ENCODE assay signal across 8 cellular contexts in the genomic region with DNA sequence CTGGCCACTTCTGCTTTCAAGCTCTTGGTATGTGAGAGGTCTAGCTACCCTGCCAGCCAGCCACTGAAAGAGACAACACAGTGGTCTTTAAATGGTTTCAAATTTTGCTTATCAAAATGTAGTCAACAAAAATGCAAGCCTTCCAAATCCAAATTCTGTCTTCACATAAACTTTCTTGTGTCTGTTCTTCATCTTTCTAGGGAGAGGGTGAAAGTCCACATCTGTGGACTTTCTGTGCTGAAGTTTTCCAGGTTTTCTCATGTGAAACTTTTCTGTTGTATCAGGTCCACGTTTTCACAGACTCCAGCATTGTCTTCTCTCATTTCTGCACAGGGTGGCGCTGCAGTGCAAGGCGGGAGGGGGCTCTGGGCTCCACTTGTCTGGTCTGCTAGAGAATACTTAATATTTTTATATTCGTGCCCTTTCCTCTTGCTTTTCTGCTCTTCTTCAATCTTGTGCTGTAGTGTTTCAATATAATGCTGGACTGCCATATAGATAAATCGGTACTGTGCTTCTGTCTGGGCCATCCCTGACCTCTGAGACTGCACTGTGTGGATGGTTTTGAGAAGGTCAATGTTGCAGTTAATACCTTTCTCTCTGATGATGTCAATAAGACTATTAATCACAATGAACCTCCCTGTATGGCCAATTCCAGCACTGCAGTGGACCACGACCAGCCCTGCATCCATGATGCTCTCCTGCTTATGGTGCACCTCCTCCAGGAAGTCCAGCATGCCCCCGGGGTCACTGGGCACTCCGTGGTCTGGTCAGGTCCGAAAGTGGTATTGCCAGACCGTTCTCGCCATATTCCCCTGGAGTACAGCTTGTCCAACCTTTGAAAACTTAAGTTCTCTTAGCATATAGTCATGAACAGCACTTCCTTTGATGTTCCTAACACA.
DNase-seq lines count a peak whose midpoint lies in the region; ATAC-seq and TF ChIP-seq lines count a peak whose summit lies in the region.

No MANE protein-coding gene starts in this region.

- no peaks in the 10 kb centered on the region for H3K27me3 ChIP-seq in A673 (replicated peaks; ENCODE audit: insufficient read depth, low read depth, low read length, poor library complexity)

- POLR2A ChIA-PET in A673 (lab: Charles Lee; ENCODE audit: low non-redundant PET): no interaction called here

- CTCF ChIA-PET in A673 (lab: Charles Lee): interaction anchor here (0.6 to 1.5 kb wide), 5 partner anchors 90 to 302 kb away, joined by 3 to 7 read pairs (median 4); a partner anchor contains a TSS

- H3K4me1 ChIP-seq in A673 (ENCODE audit: insufficient read depth, low read length, poor library complexity, severe bottlenecking): no peaks in the 10 kb centered on the region

- H3K4me3 ChIP-seq in A673 (ENCODE audit: low read depth, low read length, poor library complexity, severe bottlenecking): no peak overlapping the region
- H3K4me3 ChIP-seq in WI38 (ENCODE audit: low read depth, low read length): no peak overlapping the region

- intact Hi-C loops in A673 (cut with micrococcal nuclease; ENCODE audit: unreplicated experiment): loop anchor here (2.0 to 10.0 kb wide), 4 partner anchors 147 to 402 kb away; a partner anchor contains a TSS

- in situ Hi-C loops in T47D (cut with HindIII; ENCODE audit: low pct_unique_long_range_greater_than_20kb, low sequenced_read_pairs): no loop called here

- no peaks in the 10 kb centered on the region for H3K36me3 ChIP-seq in A673 (ENCODE audit: insufficient read depth, low read length, poor library complexity, severe bottlenecking)

- no peaks in the 10 kb centered on the region for H3K9me3 ChIP-seq in A673 (ENCODE audit: low read depth, low read length, poor library complexity, severe bottlenecking)

- no TSS peak for BruUV-seq in A673 (replicated peaks; lab: Mats Ljungman, UMichigan)

- ATAC-seq in GM18511 (IDR thresholded peaks at IDR 0.05; ENCODE audit: unreplicated experiment): peak; percentile 53

- no peak overlapping the region for H3K27ac ChIP-seq in A673 (ENCODE audit: low read depth, low read length, poor library complexity, severe bottlenecking)

- TF ChIP-seq CTCF in A673 (conservative IDR thresholded peaks at IDR 0.05; ENCODE audit: low read depth, low read length): peak; percentile 79
- peak; percentile 91 for TF ChIP-seq CTCF in WI38 (IDR thresholded peaks at IDR 0.05; ENCODE audit: low read depth, low read length)

- DNase-seq in A673 (ENCODE audit: low spot score): peak; percentile 65
- DNase-seq in MV-4-11 (lab: John Stamatoyannopoulos, UW): peak; percentile 66
- peak; percentile 2 to 52 for DNase-seq in T47D (ENCODE audit: low read depth in 1 of 2, low spot score in 1 of 2)
- peak; percentile 69 for DNase-seq in kidney tubule cell (ENCODE audit: low spot score)
- peak; percentile 33 to 60 (median 48) for DNase-seq in stimulated activated CD4-positive, alpha-beta T cell treated with anti-CD3 and anti-CD28 coated beads, TNF-alpha, amount 100 ng/mL, for 1 hour (ENCODE audit: low read depth in 3 of 3, low spot score in 1 of 3)
- no peak for DNase-seq in COR-L47 (lab: John Stamatoyannopoulos, UW)
